Comparison of ENCODE assay signal across 2 cellular contexts in the genomic region with DNA sequence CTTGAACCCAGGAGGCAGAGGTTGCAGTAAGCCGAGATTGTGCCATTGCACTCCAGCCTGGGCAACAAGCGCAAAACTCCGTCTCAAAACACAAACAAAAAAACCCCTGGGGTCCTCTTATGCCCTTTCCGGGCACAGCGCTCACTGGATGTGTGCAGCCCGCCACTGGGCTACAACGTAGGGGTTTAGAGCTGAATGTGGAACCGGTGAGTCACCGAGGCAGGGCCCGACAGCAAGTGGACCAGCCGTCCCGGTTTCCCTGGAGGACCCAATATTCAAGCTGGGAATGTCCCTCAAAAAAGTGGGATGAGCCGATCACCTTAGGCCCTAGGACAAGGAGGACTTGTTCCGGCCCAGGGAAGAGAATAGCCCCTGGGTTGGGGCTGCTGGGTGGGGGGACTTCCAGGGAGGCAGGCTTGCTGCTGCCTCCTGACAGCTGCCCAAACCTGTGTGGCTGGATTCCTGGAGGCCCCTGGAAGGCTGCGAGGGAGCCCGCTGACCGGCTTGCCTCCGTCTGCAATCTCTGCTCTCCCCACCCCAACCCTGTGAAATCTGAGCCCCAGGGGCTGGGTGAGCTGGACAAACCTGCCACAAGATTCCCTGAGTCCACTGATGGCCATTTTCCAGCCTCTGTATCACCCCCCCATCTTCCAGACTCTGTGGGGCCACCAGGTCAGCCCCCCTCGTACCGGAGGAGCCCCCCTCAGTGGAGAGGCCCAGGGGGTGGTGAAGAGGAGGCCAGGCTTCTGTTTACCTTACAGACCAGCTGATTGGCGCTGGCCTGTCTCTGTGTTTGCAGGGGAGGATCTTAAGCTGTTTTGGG.
TF ChIP-seq lines count a peak whose summit lies in the region.

No MANE protein-coding gene starts in this region.

TF ChIP-seq in SK-N-SH treated with all-trans-retinoic acid at 6 μM for 48 hours, 23 proteins besides CTCF, POLR2A, EP300 and RAD21:
- no peak for TF ChIP-seq ARNTL (CRISPR knock-in tag; IDR thresholded peaks at IDR 0.05; ENCODE audit: borderline replicate concordance, low read depth)
- TF ChIP-seq RARB (CRISPR knock-in tag; IDR thresholded peaks at IDR 0.05), result no peak
- no peak for TF ChIP-seq ZC3H10 (CRISPR knock-in tag; IDR thresholded peaks at IDR 0.05)
- TF ChIP-seq ZNF565 (CRISPR knock-in tag; conservative IDR thresholded peaks at IDR 0.05; ENCODE audit: low read depth), result no peak
- TF ChIP-seq, protein P1, sequence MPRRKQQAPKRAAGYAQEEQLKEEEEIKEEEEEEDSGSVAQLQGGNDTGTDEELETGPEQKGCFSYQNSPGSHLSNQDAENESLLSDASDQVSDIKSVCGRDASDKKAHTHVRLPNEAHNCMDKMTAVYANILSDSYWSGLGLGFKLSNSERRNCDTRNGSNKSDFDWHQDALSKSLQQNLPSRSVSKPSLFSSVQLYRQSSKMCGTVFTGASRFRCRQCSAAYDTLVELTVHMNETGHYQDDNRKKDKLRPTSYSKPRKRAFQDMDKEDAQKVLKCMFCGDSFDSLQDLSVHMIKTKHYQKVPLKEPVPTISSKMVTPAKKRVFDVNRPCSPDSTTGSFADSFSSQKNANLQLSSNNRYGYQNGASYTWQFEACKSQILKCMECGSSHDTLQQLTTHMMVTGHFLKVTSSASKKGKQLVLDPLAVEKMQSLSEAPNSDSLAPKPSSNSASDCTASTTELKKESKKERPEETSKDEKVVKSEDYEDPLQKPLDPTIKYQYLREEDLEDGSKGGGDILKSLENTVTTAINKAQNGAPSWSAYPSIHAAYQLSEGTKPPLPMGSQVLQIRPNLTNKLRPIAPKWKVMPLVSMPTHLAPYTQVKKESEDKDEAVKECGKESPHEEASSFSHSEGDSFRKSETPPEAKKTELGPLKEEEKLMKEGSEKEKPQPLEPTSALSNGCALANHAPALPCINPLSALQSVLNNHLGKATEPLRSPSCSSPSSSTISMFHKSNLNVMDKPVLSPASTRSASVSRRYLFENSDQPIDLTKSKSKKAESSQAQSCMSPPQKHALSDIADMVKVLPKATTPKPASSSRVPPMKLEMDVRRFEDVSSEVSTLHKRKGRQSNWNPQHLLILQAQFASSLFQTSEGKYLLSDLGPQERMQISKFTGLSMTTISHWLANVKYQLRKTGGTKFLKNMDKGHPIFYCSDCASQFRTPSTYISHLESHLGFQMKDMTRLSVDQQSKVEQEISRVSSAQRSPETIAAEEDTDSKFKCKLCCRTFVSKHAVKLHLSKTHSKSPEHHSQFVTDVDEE (CRISPR knock-in tag; IDR thresholded peaks at IDR 0.05), result no peak
- TF ChIP-seq, protein P2, sequence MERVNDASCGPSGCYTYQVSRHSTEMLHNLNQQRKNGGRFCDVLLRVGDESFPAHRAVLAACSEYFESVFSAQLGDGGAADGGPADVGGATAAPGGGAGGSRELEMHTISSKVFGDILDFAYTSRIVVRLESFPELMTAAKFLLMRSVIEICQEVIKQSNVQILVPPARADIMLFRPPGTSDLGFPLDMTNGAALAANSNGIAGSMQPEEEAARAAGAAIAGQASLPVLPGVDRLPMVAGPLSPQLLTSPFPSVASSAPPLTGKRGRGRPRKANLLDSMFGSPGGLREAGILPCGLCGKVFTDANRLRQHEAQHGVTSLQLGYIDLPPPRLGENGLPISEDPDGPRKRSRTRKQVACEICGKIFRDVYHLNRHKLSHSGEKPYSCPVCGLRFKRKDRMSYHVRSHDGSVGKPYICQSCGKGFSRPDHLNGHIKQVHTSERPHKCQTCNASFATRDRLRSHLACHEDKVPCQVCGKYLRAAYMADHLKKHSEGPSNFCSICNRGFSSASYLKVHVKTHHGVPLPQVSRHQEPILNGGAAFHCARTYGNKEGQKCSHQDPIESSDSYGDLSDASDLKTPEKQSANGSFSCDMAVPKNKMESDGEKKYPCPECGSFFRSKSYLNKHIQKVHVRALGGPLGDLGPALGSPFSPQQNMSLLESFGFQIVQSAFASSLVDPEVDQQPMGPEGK (CRISPR knock-in tag; IDR thresholded peaks at IDR 0.05; ENCODE audit: borderline replicate concordance), result no peak
- no peak for TF ChIP-seq TCF4 (CRISPR knock-in tag; IDR thresholded peaks at IDR 0.05; ENCODE audit: borderline replicate concordance)
- no peak for TF ChIP-seq TOX (CRISPR knock-in tag; IDR thresholded peaks at IDR 0.05; ENCODE audit: borderline replicate concordance)
- TF ChIP-seq, protein P3, sequence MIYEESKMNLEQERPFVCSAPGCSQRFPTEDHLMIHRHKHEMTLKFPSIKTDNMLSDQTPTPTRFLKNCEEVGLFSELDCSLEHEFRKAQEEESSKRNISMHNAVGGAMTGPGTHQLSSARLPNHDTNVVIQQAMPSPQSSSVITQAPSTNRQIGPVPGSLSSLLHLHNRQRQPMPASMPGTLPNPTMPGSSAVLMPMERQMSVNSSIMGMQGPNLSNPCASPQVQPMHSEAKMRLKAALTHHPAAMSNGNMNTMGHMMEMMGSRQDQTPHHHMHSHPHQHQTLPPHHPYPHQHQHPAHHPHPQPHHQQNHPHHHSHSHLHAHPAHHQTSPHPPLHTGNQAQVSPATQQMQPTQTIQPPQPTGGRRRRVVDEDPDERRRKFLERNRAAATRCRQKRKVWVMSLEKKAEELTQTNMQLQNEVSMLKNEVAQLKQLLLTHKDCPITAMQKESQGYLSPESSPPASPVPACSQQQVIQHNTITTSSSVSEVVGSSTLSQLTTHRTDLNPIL (CRISPR knock-in tag; IDR thresholded peaks at IDR 0.05; ENCODE audit: low read depth), result no peak
- no peak for TF ChIP-seq ZFP30 (CRISPR knock-in tag; IDR thresholded peaks at IDR 0.05)
- TF ChIP-seq, protein P4, sequence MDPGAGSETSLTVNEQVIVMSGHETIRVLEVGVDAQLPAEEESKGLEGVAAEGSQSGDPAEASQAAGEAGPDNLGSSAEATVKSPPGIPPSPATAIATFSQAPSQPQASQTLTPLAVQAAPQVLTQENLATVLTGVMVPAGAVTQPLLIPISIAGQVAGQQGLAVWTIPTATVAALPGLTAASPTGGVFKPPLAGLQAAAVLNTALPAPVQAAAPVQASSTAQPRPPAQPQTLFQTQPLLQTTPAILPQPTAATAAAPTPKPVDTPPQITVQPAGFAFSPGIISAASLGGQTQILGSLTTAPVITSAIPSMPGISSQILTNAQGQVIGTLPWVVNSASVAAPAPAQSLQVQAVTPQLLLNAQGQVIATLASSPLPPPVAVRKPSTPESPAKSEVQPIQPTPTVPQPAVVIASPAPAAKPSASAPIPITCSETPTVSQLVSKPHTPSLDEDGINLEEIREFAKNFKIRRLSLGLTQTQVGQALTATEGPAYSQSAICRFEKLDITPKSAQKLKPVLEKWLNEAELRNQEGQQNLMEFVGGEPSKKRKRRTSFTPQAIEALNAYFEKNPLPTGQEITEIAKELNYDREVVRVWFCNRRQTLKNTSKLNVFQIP (CRISPR knock-in tag; IDR thresholded peaks at IDR 0.05; ENCODE audit: borderline replicate concordance, low read depth), result no peak
- no peak for TF ChIP-seq ISL1 (CRISPR knock-in tag; IDR thresholded peaks at IDR 0.05)
- no peak for TF ChIP-seq CSDC2 (CRISPR knock-in tag; IDR thresholded peaks at IDR 0.05)

TF ChIP-seq in SK-N-SH, 30 proteins besides CTCF, POLR2A, EP300 and RAD21 (continued from another document):
- no peak for TF ChIP-seq SMC3 (IDR thresholded peaks at IDR 0.05; ENCODE audit: low read depth, low read length)
- no peak for TF ChIP-seq FOXM1 (IDR thresholded peaks at IDR 0.05; ENCODE audit: low read depth)
- no peak for TF ChIP-seq TEAD4 (IDR thresholded peaks at IDR 0.05; ENCODE audit: borderline replicate concordance, insufficient read depth)
- no peak for TF ChIP-seq FOSL2 (IDR thresholded peaks at IDR 0.05; ENCODE audit: borderline replicate concordance, low read depth)
- TF ChIP-seq RFX5 (IDR thresholded peaks at IDR 0.05; ENCODE audit: low read length), result no peak
- TF ChIP-seq, protein P5, sequence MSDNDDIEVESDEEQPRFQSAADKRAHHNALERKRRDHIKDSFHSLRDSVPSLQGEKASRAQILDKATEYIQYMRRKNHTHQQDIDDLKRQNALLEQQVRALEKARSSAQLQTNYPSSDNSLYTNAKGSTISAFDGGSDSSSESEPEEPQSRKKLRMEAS (IDR thresholded peaks at IDR 0.05; ENCODE audit: low read depth), result no peak
- TF ChIP-seq YY1 (IDR thresholded peaks at IDR 0.05; ENCODE audit: low read depth), result no peak
- TF ChIP-seq, protein P6, sequence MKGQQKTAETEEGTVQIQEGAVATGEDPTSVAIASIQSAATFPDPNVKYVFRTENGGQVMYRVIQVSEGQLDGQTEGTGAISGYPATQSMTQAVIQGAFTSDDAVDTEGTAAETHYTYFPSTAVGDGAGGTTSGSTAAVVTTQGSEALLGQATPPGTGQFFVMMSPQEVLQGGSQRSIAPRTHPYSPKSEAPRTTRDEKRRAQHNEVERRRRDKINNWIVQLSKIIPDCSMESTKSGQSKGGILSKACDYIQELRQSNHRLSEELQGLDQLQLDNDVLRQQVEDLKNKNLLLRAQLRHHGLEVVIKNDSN (IDR thresholded peaks at IDR 0.05; ENCODE audit: borderline replicate concordance, low read depth), result no peak
- TF ChIP-seq, protein P7, sequence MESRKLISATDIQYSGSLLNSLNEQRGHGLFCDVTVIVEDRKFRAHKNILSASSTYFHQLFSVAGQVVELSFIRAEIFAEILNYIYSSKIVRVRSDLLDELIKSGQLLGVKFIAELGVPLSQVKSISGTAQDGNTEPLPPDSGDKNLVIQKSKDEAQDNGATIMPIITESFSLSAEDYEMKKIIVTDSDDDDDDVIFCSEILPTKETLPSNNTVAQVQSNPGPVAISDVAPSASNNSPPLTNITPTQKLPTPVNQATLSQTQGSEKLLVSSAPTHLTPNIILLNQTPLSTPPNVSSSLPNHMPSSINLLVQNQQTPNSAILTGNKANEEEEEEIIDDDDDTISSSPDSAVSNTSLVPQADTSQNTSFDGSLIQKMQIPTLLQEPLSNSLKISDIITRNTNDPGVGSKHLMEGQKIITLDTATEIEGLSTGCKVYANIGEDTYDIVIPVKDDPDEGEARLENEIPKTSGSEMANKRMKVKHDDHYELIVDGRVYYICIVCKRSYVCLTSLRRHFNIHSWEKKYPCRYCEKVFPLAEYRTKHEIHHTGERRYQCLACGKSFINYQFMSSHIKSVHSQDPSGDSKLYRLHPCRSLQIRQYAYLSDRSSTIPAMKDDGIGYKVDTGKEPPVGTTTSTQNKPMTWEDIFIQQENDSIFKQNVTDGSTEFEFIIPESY (IDR thresholded peaks at IDR 0.05; ENCODE audit: borderline replicate concordance, low read depth), result no peak
- no peak for TF ChIP-seq EZH2phosphoT487 (IDR thresholded peaks at IDR 0.05; ENCODE audit: borderline replicate concordance, low read depth)
- no peak for TF ChIP-seq CHD2 (IDR thresholded peaks at IDR 0.05; ENCODE audit: low read length, partially characterized antibody)
- TF ChIP-seq MXI1 (IDR thresholded peaks at IDR 0.05; ENCODE audit: low read depth, low read length), result no peak
- TF ChIP-seq, protein P8, sequence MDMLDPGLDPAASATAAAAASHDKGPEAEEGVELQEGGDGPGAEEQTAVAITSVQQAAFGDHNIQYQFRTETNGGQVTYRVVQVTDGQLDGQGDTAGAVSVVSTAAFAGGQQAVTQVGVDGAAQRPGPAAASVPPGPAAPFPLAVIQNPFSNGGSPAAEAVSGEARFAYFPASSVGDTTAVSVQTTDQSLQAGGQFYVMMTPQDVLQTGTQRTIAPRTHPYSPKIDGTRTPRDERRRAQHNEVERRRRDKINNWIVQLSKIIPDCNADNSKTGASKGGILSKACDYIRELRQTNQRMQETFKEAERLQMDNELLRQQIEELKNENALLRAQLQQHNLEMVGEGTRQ (IDR thresholded peaks at IDR 0.05; ENCODE audit: borderline replicate concordance, low read depth, low read length), result no peak
- TF ChIP-seq POLR2AphosphoS5 (IDR thresholded peaks at IDR 0.05; ENCODE audit: low read depth, low read length), result no peak
- TF ChIP-seq NRF1 (IDR thresholded peaks at IDR 0.05; ENCODE audit: low read depth, low read length), result no peak
- TF ChIP-seq TCF12 (IDR thresholded peaks at IDR 0.05), result no peak
- TF ChIP-seq ELF1 (IDR thresholded peaks at IDR 0.05), result no peak
